1 cellular context compared by ENCODE assay signal in the genomic region with DNA sequence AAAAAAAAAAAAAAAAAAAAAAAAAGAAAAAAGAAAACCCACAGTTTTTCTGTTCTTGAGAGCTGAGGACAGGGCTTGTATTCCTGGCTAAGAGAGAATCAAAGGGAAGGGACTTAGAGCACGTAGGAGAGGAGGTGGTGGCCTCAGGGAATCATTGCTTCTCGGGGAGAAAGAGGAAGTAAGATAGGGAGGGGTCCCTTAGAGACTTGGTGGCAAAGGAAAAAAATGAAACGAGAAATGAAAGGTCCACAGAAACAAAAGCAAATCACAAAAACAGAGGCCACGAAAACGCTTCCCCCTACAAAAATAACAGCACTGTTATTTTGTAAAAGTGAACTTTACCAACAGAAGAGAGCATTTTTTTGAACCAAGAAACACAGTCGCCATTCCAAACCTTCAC.
TF ChIP-seq lines count a peak whose summit lies in the region.

No MANE protein-coding gene starts in this region.

TF ChIP-seq in HepG2, 621 proteins besides CTCF, POLR2A, EP300 and RAD21 (continued from another document):
- TF ChIP-seq NFIB (CRISPR knock-in tag; IDR thresholded peaks at IDR 0.05; ENCODE audit: borderline replicate concordance) (no peak), ZNF710 (CRISPR knock-in tag; IDR thresholded peaks at IDR 0.05; ENCODE audit: borderline replicate concordance) (no peak), ZNF468 (CRISPR knock-in tag; IDR thresholded peaks at IDR 0.05) (no peak), ZNF607 (CRISPR knock-in tag; IDR thresholded peaks at IDR 0.05; ENCODE audit: borderline replicate concordance) (no peak), FOXP4 (CRISPR knock-in tag; IDR thresholded peaks at IDR 0.05) (no peak), TCF7L2 (IDR thresholded peaks at IDR 0.05; ENCODE audit: low read depth, low read length) (no peak)
- TF ChIP-seq, protein P1, sequence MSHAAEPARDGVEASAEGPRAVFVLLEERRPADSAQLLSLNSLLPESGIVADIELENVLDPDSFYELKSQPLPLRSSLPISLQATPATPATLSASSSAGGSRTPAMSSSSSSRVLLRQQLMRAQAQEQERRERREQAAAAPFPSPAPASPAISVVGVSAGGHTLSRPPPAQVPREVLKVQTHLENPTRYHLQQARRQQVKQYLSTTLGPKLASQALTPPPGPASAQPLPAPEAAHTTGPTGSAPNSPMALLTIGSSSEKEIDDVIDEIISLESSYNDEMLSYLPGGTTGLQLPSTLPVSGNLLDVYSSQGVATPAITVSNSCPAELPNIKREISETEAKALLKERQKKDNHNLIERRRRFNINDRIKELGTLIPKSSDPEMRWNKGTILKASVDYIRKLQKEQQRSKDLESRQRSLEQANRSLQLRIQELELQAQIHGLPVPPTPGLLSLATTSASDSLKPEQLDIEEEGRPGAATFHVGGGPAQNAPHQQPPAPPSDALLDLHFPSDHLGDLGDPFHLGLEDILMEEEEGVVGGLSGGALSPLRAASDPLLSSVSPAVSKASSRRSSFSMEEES (CRISPR knock-in tag; IDR thresholded peaks at IDR 0.05) = no peak
- TF ChIP-seq, protein P2, sequence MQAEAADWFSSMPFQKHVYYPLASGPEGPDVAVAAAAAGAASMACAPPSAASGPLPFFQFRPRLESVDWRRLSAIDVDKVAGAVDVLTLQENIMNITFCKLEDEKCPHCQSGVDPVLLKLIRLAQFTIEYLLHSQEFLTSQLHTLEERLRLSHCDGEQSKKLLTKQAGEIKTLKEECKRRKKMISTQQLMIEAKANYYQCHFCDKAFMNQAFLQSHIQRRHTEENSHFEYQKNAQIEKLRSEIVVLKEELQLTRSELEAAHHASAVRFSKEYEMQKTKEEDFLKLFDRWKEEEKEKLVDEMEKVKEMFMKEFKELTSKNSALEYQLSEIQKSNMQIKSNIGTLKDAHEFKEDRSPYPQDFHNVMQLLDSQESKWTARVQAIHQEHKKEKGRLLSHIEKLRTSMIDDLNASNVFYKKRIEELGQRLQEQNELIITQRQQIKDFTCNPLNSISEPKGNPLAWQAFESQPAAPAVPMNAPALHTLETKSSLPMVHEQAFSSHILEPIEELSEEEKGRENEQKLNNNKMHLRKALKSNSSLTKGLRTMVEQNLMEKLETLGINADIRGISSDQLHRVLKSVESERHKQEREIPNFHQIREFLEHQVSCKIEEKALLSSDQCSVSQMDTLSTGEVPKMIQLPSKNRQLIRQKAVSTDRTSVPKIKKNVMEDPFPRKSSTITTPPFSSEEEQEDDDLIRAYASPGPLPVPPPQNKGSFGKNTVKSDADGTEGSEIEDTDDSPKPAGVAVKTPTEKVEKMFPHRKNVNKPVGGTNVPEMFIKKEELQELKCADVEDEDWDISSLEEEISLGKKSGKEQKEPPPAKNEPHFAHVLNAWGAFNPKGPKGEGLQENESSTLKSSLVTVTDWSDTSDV (CRISPR knock-in tag; IDR thresholded peaks at IDR 0.05) = no peak
- TF ChIP-seq, protein P3, sequence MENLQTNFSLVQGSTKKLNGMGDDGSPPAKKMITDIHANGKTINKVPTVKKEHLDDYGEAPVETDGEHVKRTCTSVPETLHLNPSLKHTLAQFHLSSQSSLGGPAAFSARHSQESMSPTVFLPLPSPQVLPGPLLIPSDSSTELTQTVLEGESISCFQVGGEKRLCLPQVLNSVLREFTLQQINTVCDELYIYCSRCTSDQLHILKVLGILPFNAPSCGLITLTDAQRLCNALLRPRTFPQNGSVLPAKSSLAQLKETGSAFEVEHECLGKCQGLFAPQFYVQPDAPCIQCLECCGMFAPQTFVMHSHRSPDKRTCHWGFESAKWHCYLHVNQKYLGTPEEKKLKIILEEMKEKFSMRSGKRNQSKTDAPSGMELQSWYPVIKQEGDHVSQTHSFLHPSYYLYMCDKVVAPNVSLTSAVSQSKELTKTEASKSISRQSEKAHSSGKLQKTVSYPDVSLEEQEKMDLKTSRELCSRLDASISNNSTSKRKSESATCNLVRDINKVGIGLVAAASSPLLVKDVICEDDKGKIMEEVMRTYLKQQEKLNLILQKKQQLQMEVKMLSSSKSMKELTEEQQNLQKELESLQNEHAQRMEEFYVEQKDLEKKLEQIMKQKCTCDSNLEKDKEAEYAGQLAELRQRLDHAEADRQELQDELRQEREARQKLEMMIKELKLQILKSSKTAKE (CRISPR knock-in tag; IDR thresholded peaks at IDR 0.05; ENCODE audit: borderline replicate concordance) = no peak
